ENCODE assay signal across 24 cellular contexts in the genomic region with DNA sequence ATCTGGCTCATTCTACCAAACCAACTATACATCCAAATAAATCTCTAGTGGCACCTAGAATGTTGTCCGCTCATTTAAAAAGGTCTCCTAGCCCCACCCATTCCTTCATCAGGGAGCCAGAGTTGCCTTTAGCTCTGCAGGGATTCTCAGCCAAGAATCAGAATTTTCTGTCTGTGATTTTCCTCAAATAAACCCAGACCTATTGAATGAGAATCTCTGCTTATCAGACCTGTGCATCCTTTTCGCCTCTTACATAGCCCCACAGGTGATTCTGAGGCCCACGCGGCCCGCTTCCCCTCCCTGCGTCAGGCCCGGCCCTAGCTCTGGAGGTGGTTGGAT. TPM values are rescaled to one million over a fixed set of nuclear protein-coding genes. Genes with fewer than 3 reads are reported as not detected.
DNase-seq lines count a peak whose midpoint lies in the region; ATAC-seq and TF ChIP-seq lines count a peak whose summit lies in the region.
"Had no signal": no experiment of that assay in that cellular context is flagged by ENCODE, and none has a peak within 500 bp of the region (broad histone marks: within the 10 kb centered on the region; RNA-seq: fewer than 3 reads in every experiment).

No MANE protein-coding gene starts in this region.

- H3K27me3 Mint-ChIP-seq in Calu3 (ENCODE audit: unreplicated experiment): peaks cover 86% of the 10 kb centered on the region
- H3K27me3 Mint-ChIP-seq in WTC11 (ENCODE audit: low read depth): peaks cover 84% of the 10 kb centered on the region
- H3K27me3 Mint-ChIP-seq in activated CD8-positive, alpha-beta T cell treated with anti-CD3 and anti-CD28 coated beads for 36 hours: peaks cover 36% of the 10 kb centered on the region

- no peaks in the 10 kb centered on the region for H3K9me3 ChIP-seq in esophagus squamous epithelium
- H3K9me3 ChIP-seq in subcutaneous abdominal adipose tissue (ENCODE audit: control insufficient read depth in 5 of 5, low read length in 5 of 5): peaks cover 0 to 18% (median 11%) of the 10 kb centered on the region in 5 donors
- H3K9me3 ChIP-seq in Peyer's patch: peaks cover 0 to 4% (median 0%) of the 10 kb centered on the region in 4 donors
- H3K9me3 ChIP-seq: heart left ventricle, left lung, mucosa of descending colon had no signal

- H3K27ac Mint-ChIP-seq in Calu3 (ENCODE audit: unreplicated experiment) (no peak overlapping the region), WTC11 (no peak overlapping the region)
- H3K27ac Mint-ChIP-seq in activated CD8-positive, alpha-beta T cell treated with anti-CD3 and anti-CD28 coated beads for 36 hours: no peak overlapping the region
- H3K27ac Mint-ChIP-seq: activated naive CD4-positive, alpha-beta T cell treated with anti-CD3 and anti-CD28 coated beads, Interleukin-2, amount 50 U/mL, for 72 hours; activated T-helper 1 cell treated with anti-CD3 and anti-CD28 coated beads, Interleukin-12 subunit alpha, Interleukin-12 subunit beta, Interleukin-2, Interleukin-4 antibody, amounts not matched to agents 30 ng/mL and 10 ng/mL and 1 ng/mL, durations not matched to agents 14 hours and 24 hours and 36 hours; endodermal cell had no signal

- no TSS peak for BruUV-seq in Calu3 (replicated peaks; lab: Mats Ljungman, UMichigan)

- DNase-seq in Calu3 (no peak), WTC11 (ENCODE audit: low spot score) (no peak), esophagus squamous epithelium (lab: John Stamatoyannopoulos, UW) (no peak), Peyer's patch (no peak)
- no peak for DNase-seq in activated CD8-positive, alpha-beta T cell treated with anti-CD3 and anti-CD28 coated beads for 36 hours
- DNase-seq: activated CD4-positive, alpha-beta T cell treated with anti-CD3 and anti-CD28 coated beads for 1 hour; AML-193; EL; left lung; NCI-H1092; NCI-H2029; NCI-H446 treated with DMSO at 0.1 percent for 48 hours; NK-92 treated with Interleukin-12 subunit alpha and Interleukin-12 subunit beta, amount 100 ng/mL, for 24 hours; stimulated activated CD4-positive, alpha-beta T cell treated with anti-CD3 and anti-CD28 coated beads, Interleukin-15, amount 100 ng/mL, for 24 hours had no signal

- H3K9me3 Mint-ChIP-seq in Calu3 (ENCODE audit: low read depth, unreplicated experiment) (no peaks in the 10 kb centered on the region), WTC11 (no peaks in the 10 kb centered on the region)
- H3K9me3 Mint-ChIP-seq in activated CD8-positive, alpha-beta T cell treated with anti-CD3 and anti-CD28 coated beads for 36 hours: no peaks in the 10 kb centered on the region
- H3K9me3 Mint-ChIP-seq: activated naive CD4-positive, alpha-beta T cell treated with anti-CD3 and anti-CD28 coated beads, Interleukin-2, amount 50 U/mL, for 72 hours; activated T-helper 1 cell treated with anti-CD3 and anti-CD28 coated beads, Interleukin-12 subunit alpha, Interleukin-12 subunit beta, Interleukin-2, Interleukin-4 antibody, amounts not matched to agents 30 ng/mL and 10 ng/mL and 1 ng/mL, durations not matched to agents 14 hours and 24 hours and 36 hours; endodermal cell had no signal

- peak overlapping the region; percentile 28 to 56 (median 39) for H3K4me3 ChIP-seq in esophagus squamous epithelium
- peak overlapping the region in 4 of 5 donors; percentile 14 to 55 (median 38) for H3K4me3 ChIP-seq in subcutaneous abdominal adipose tissue (ENCODE audit: low read depth in 1 of 5, low read length in 5 of 5)
- peak overlapping the region in 2 of 4 donors; percentile 26 to 46 for H3K4me3 ChIP-seq in Peyer's patch
- H3K4me3 ChIP-seq: left lung, mucosa of descending colon had no signal

- CTCF ChIA-PET in Calu3 (lab: Charles Lee): no interaction called here
- CTCF ChIA-PET in WTC11 (lab: Charles Lee): interaction anchor here (0.5 to 2.9 kb wide), 11 partner anchors 9 to 1280 kb away, joined by 3 to 17 read pairs (median 3); partner anchors contain the start of genes NPHS2 and SOAT1
- CTCF ChIA-PET in activated CD8-positive, alpha-beta T cell treated with anti-CD3 and anti-CD28 coated beads for 36 hours (lab: Charles Lee): no interaction called here

- intact Hi-C loops in Calu3 (cut with micrococcal nuclease; ENCODE audit: unreplicated experiment) (loop anchor here (10.0 kb wide), 1 partner anchor 216 kb away; no protein-coding TSS in a partner anchor), esophagus squamous epithelium (cut with DNase I) (no loop called here)
- intact Hi-C loops in activated CD8-positive, alpha-beta T cell treated with anti-CD3 and anti-CD28 coated beads for 36 hours (cut with micrococcal nuclease): no loop called here

- H3K4me1 ChIP-seq in esophagus squamous epithelium: peaks cover 0 to 19% (median 0%) of the 10 kb centered on the region in 3 donors
- peaks cover 0 to 17% (median 11%) of the 10 kb centered on the region in 5 donors for H3K4me1 ChIP-seq in subcutaneous abdominal adipose tissue (ENCODE audit: control insufficient read depth in 5 of 5, insufficient read depth in 5 of 5, low read length in 5 of 5)
- peaks cover 0 to 8% (median 0%) of the 10 kb centered on the region in 4 donors for H3K4me1 ChIP-seq in Peyer's patch
- H3K4me1 ChIP-seq: left lung had no signal

- no peaks in the 10 kb centered on the region for H3K36me3 Mint-ChIP-seq in Calu3 (ENCODE audit: insufficient read depth, unreplicated experiment)
- no peaks in the 10 kb centered on the region for H3K36me3 Mint-ChIP-seq in WTC11
- H3K36me3 Mint-ChIP-seq in activated CD8-positive, alpha-beta T cell treated with anti-CD3 and anti-CD28 coated beads for 36 hours (ENCODE audit: low read depth): no peaks in the 10 kb centered on the region
- H3K36me3 Mint-ChIP-seq: activated naive CD4-positive, alpha-beta T cell treated with anti-CD3 and anti-CD28 coated beads, Interleukin-2, amount 50 U/mL, for 72 hours had no signal

- POLR2A ChIA-PET in WTC11 (lab: Charles Lee): no interaction called here
- POLR2A ChIA-PET in activated CD8-positive, alpha-beta T cell treated with anti-CD3 and anti-CD28 coated beads for 36 hours (lab: Charles Lee): no interaction called here

- H3K36me3 ChIP-seq in esophagus squamous epithelium (no peaks in the 10 kb centered on the region), subcutaneous abdominal adipose tissue (ENCODE audit: control insufficient read depth in 5 of 5, insufficient read depth in 5 of 5, low read length in 5 of 5) (no peaks in the 10 kb centered on the region), Peyer's patch (no peaks in the 10 kb centered on the region)
- H3K36me3 ChIP-seq: ascending aorta, heart left ventricle, left lung had no signal

- H3K9ac ChIP-seq in subcutaneous abdominal adipose tissue (ENCODE audit: low read length in 5 of 5): no peak overlapping the region

- TF ChIP-seq CTCF in Calu3 (IDR thresholded peaks at IDR 0.05; ENCODE audit: unreplicated experiment) (no peak), WTC11 (IDR thresholded peaks at IDR 0.05) (no peak), esophagus squamous epithelium (IDR thresholded peaks at IDR 0.05) (no peak), Peyer's patch (IDR thresholded peaks at IDR 0.05) (no peak)
- TF ChIP-seq CTCF in activated CD8-positive, alpha-beta T cell treated with anti-CD3 and anti-CD28 coated beads for 36 hours (IDR thresholded peaks at IDR 0.05): no peak

- ATAC-seq in WTC11: no peak
- ATAC-seq in GM18909 (IDR thresholded peaks at IDR 0.05; ENCODE audit: poor library complexity, unreplicated experiment): no peak
- no peak for ATAC-seq in activated CD8-positive, alpha-beta T cell treated with anti-CD3 and anti-CD28 coated beads for 36 hours
- ATAC-seq: heart left ventricle had no signal

- TF ChIP-seq POLR2A in esophagus squamous epithelium (IDR thresholded peaks at IDR 0.05) (no peak), Peyer's patch (IDR thresholded peaks at IDR 0.05) (no peak)

- H3K4me1 Mint-ChIP-seq in Calu3 (ENCODE audit: low read depth, unreplicated experiment) (no peaks in the 10 kb centered on the region), WTC11 (peaks cover 9% of the 10 kb centered on the region)
- no peaks in the 10 kb centered on the region for H3K4me1 Mint-ChIP-seq in activated CD8-positive, alpha-beta T cell treated with anti-CD3 and anti-CD28 coated beads for 36 hours (ENCODE audit: low read depth)
- H3K4me1 Mint-ChIP-seq: endodermal cell had no signal

- H3K27me3 ChIP-seq in esophagus squamous epithelium: peaks cover 0 to 55% (median 0%) of the 10 kb centered on the region in 4 donors
- H3K27me3 ChIP-seq in subcutaneous abdominal adipose tissue (ENCODE audit: control insufficient read depth in 5 of 5, insufficient read depth in 4 of 5, low read length in 5 of 5): peaks cover 2 to 16% (median 11%) of the 10 kb centered on the region in 5 donors
- no peaks in the 10 kb centered on the region for H3K27me3 ChIP-seq in Peyer's patch
- H3K27me3 ChIP-seq: ascending aorta had no signal

- H3K27ac ChIP-seq in esophagus squamous epithelium: no peak overlapping the region
- H3K27ac ChIP-seq in subcutaneous abdominal adipose tissue (ENCODE audit: low read depth, low read length): no peak overlapping the region
- no peak overlapping the region for H3K27ac ChIP-seq in Peyer's patch
- H3K27ac ChIP-seq: ascending aorta, heart left ventricle, left lung had no signal

- 28 to 53% methylated on average over 2 to 4 of the region's 7 CpGs for WGBS in esophagus squamous epithelium, 2 donors

- peak overlapping the region; percentile 65 for H3K4me3 Mint-ChIP-seq in Calu3 (ENCODE audit: low read depth, unreplicated experiment)
- peak overlapping the region; percentile 20; the same call in 1 of the 2 replicates for H3K4me3 Mint-ChIP-seq in WTC11
- no peak overlapping the region for H3K4me3 Mint-ChIP-seq in activated CD8-positive, alpha-beta T cell treated with anti-CD3 and anti-CD28 coated beads for 36 hours
- H3K4me3 Mint-ChIP-seq: activated T-helper 1 cell treated with anti-CD3 and anti-CD28 coated beads, Interleukin-12 subunit alpha, Interleukin-12 subunit beta, Interleukin-2, Interleukin-4 antibody, amounts not matched to agents 30 ng/mL and 10 ng/mL and 1 ng/mL, durations not matched to agents 14 hours and 24 hours and 36 hours; endodermal cell had no signal

TF ChIP-seq in WTC11, 78 proteins besides CTCF, POLR2A, EP300 and RAD21 (continues in another document):
- TF ChIP-seq GTF2I (CRISPR knock-in tag; conservative IDR thresholded peaks at IDR 0.05): no peak
- TF ChIP-seq ZBTB21 (CRISPR knock-in tag; IDR thresholded peaks at IDR 0.05; ENCODE audit: borderline replicate concordance): no peak

RNA-seq across cellular contexts. Expression of gene TDRD5, which starts 0.4 kb away (rescaled TPM):
- total RNA-seq in Calu3 (2022) (0.17 TPM in 1 of 2 replicates, not detected in the other), WTC11 (2021) (0.66 to 1.1 TPM (median 0.85 TPM) in 3 replicates), esophagus squamous epithelium (under 1 TPM; 0.15 to 0.72 (median 0.37) TPM), Peyer's patch (under 1 TPM in 2 of 4 donors, not detected in 2; 0.40 to 0.70 TPM)
- total RNA-seq in activated CD8-positive, alpha-beta T cell treated with anti-CD3 and anti-CD28 coated beads for 36 hours: not detected
- total RNA-seq: activated naive CD4-positive, alpha-beta T cell treated with anti-CD3 and anti-CD28 coated beads, Interleukin-2, amount 50 U/mL, for 72 hours; activated T-helper 1 cell treated with anti-CD3 and anti-CD28 coated beads, Interleukin-12 subunit alpha, Interleukin-12 subunit beta, Interleukin-2, Interleukin-4 antibody, amounts not matched to agents 30 ng/mL and 10 ng/mL and 1 ng/mL, durations not matched to agents 14 hours and 24 hours and 36 hours; ascending aorta; LHCN-M2 had no signal

RNA-seq across cellular contexts. Expression of gene NPHS2, which starts 15.5 kb away (rescaled TPM):
- not detected in 2 replicates for total RNA-seq in Calu3 (2022)
- not detected in 3 replicates for total RNA-seq in WTC11 (2021)
- not detected for total RNA-seq in esophagus squamous epithelium
- not detected for total RNA-seq in Peyer's patch
- total RNA-seq in activated CD8-positive, alpha-beta T cell treated with anti-CD3 and anti-CD28 coated beads for 36 hours: not detected
- total RNA-seq: activated naive CD4-positive, alpha-beta T cell treated with anti-CD3 and anti-CD28 coated beads, Interleukin-2, amount 50 U/mL, for 72 hours; activated T-helper 1 cell treated with anti-CD3 and anti-CD28 coated beads, Interleukin-12 subunit alpha, Interleukin-12 subunit beta, Interleukin-2, Interleukin-4 antibody, amounts not matched to agents 30 ng/mL and 10 ng/mL and 1 ng/mL, durations not matched to agents 14 hours and 24 hours and 36 hours; ascending aorta; endodermal cell; heart left ventricle; left lung; LHCN-M2; mucosa of descending colon; renal cortical epithelial cell had no signal
